Comparison of ENCODE assay signal across 26 cellular contexts in the genomic region with DNA sequence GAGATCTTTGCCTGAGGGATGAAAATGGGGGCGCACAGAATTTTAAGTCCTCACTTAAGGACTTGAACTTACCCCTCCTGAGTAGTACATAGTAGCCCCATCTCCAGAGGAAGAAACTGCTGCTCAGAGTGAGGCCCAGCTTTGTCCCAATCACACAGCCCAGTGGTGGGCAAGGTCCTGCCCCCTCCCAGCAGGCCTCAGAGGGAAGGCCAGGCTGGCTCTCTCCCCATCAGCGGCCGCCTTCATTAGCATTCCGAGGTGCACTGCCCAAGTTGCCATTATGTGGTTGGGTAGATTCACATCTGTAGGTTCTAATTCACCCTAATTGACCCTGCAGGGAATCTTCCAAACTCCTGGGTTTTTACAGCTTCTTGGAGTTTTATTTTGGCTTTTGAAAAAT. TPM values are rescaled to one million over a fixed set of nuclear protein-coding genes. Genes with fewer than 3 reads are reported as not detected.
DNase-seq lines count a peak whose midpoint lies in the region; ATAC-seq, FAIRE-seq and TF ChIP-seq lines count a peak whose summit lies in the region.
"Had no signal": no experiment of that assay in that cellular context is flagged by ENCODE, and none has a peak within 500 bp of the region (broad histone marks: within the 10 kb centered on the region; RNA-seq: fewer than 3 reads in every experiment).

No MANE protein-coding gene starts in this region.

- TF ChIP-seq POLR2A in prostate gland (IDR thresholded peaks at IDR 0.05), result no peak
- TF ChIP-seq POLR2A in suprapubic skin (IDR thresholded peaks at IDR 0.05), result no peak
- no peak for TF ChIP-seq POLR2A in tibial nerve (IDR thresholded peaks at IDR 0.05)

- DNase-seq in SJCRH30, result no peak
- DNase-seq in bronchial epithelial cell (ENCODE audit: low read depth), result no peak
- DNase-seq in prostate gland (ENCODE audit: low spot score), result no peak
- no peak for DNase-seq in suprapubic skin (ENCODE audit: low spot score in 2 of 2)
- no peak for DNase-seq in naive thymus-derived CD4-positive, alpha-beta T cell
- no peak for DNase-seq in tibial nerve (ENCODE audit: low spot score in 2 of 2)
- DNase-seq: CD4-positive, CD25-positive, alpha-beta regulatory T cell; Kasumi-1; NCI-H1092 treated with DMSO at 0.1 percent for 48 hours; NCI-H1436; NCI-H187; NCI-H2081 treated with DMSO at 0.1 percent for 48 hours; NCI-H2171; NCI-H226; NCI-H510A treated with DMSO at 0.1 percent for 48 hours; OCI-M1; Peyer's patch had no signal

- no peaks in the 10 kb centered on the region for H3K9me3 Mint-ChIP-seq in naive thymus-derived CD4-positive, alpha-beta T cell
- H3K9me3 Mint-ChIP-seq: CD4-positive, CD25-positive, alpha-beta regulatory T cell had no signal

- intact Hi-C loops in prostate gland (cut with DNase I), result no loop called here
- intact Hi-C loops in naive thymus-derived CD4-positive, alpha-beta T cell (cut with micrococcal nuclease), result no loop called here

- no peak overlapping the region for H3K27ac Mint-ChIP-seq in naive thymus-derived CD4-positive, alpha-beta T cell

- peaks cover 0 to 17% (median 0%) of the 10 kb centered on the region in 5 donors for H3K27me3 Mint-ChIP-seq in naive thymus-derived CD4-positive, alpha-beta T cell

- no peak overlapping the region for H3K4me3 ChIP-seq in SJCRH30
- no peak overlapping the region for H3K4me3 ChIP-seq in bronchial epithelial cell (ENCODE audit: low read depth, low read length)
- no peak overlapping the region for H3K4me3 ChIP-seq in prostate gland
- no peak overlapping the region for H3K4me3 ChIP-seq in suprapubic skin
- no peak overlapping the region for H3K4me3 ChIP-seq in naive thymus-derived CD4-positive, alpha-beta T cell (ENCODE audit: low read length)
- no peak overlapping the region for H3K4me3 ChIP-seq in tibial nerve
- H3K4me3 ChIP-seq: BLaER1, K562, Peyer's patch, SJSA1 had no signal

- peaks cover 38% of the 10 kb centered on the region for H3K4me1 ChIP-seq in SJCRH30
- no peaks in the 10 kb centered on the region for H3K4me1 ChIP-seq in prostate gland (replicated peaks)
- H3K4me1 ChIP-seq in suprapubic skin, result peaks cover 37% of the 10 kb centered on the region
- no peaks in the 10 kb centered on the region for H3K4me1 ChIP-seq in naive thymus-derived CD4-positive, alpha-beta T cell (ENCODE audit: control insufficient read depth in 2 of 2, insufficient read depth in 2 of 2, low read length in 2 of 2)
- peaks cover 0 to 32% (median 4%) of the 10 kb centered on the region in 4 donors for H3K4me1 ChIP-seq in tibial nerve

- no peaks in the 10 kb centered on the region for H3K36me3 Mint-ChIP-seq in naive thymus-derived CD4-positive, alpha-beta T cell
- H3K36me3 Mint-ChIP-seq: CD4-positive, CD25-positive, alpha-beta regulatory T cell had no signal

- H3K27me3 ChIP-seq in SJCRH30 (no peaks in the 10 kb centered on the region), bronchial epithelial cell (ENCODE audit: control insufficient read depth, insufficient read depth, low read length) (no peaks in the 10 kb centered on the region), prostate gland (replicated peaks; ENCODE audit: insufficient read depth) (no peaks in the 10 kb centered on the region), suprapubic skin (no peaks in the 10 kb centered on the region), tibial nerve (no peaks in the 10 kb centered on the region)
- no peaks in the 10 kb centered on the region for H3K27me3 ChIP-seq in naive thymus-derived CD4-positive, alpha-beta T cell (ENCODE audit: control insufficient read depth in 2 of 2, insufficient read depth in 2 of 2, low read length in 2 of 2)
- H3K27me3 ChIP-seq: BLaER1, Peyer's patch, SJSA1 had no signal

- H3K4me3 Mint-ChIP-seq in naive thymus-derived CD4-positive, alpha-beta T cell, result no peak overlapping the region
- H3K4me3 Mint-ChIP-seq: CD4-positive, CD25-positive, alpha-beta regulatory T cell had no signal

- TF ChIP-seq EP300 in suprapubic skin (IDR thresholded peaks at IDR 0.05), result no peak
- no peak for TF ChIP-seq EP300 in tibial nerve (IDR thresholded peaks at IDR 0.05)

- CTCF ChIA-PET in naive thymus-derived CD4-positive, alpha-beta T cell (lab: Charles Lee), result interaction anchor here (1.1 kb wide), 1 partner anchor 100 kb away, joined by 3 read pairs; no protein-coding TSS in a partner anchor

- H3K36me3 ChIP-seq in SJCRH30 (no peaks in the 10 kb centered on the region), bronchial epithelial cell (ENCODE audit: control insufficient read depth, insufficient read depth, low read length) (no peaks in the 10 kb centered on the region), prostate gland (no peaks in the 10 kb centered on the region), suprapubic skin (no peaks in the 10 kb centered on the region), tibial nerve (no peaks in the 10 kb centered on the region)
- no peaks in the 10 kb centered on the region for H3K36me3 ChIP-seq in naive thymus-derived CD4-positive, alpha-beta T cell (ENCODE audit: control insufficient read depth in 2 of 3, insufficient read depth in 3 of 3, low read length in 3 of 3)
- H3K36me3 ChIP-seq: BLaER1, Peyer's patch, SJSA1 had no signal

- TF ChIP-seq CTCF in bronchial epithelial cell (IDR thresholded peaks at IDR 0.05; ENCODE audit: insufficient read depth, low read length, severe bottlenecking) (no peak), prostate gland (IDR thresholded peaks at IDR 0.05) (no peak), suprapubic skin (IDR thresholded peaks at IDR 0.05) (no peak), tibial nerve (IDR thresholded peaks at IDR 0.05) (no peak)

- peak; percentile 36 for FAIRE-seq in bronchial epithelial cell (lab: Jason Lieb, UNC)
- FAIRE-seq: A204.1, D721Med, GM18507, H54, K562 had no signal

- WGBS in prostate gland, result 82% methylated on average over 4 of the region's 4 CpGs
- WGBS in suprapubic skin, result 56% methylated on average over 4 of the region's 4 CpGs
- 71 to 74% methylated on average over 4 of the region's 4 CpGs for WGBS in tibial nerve, 2 donors

- POLR2A ChIA-PET in naive thymus-derived CD4-positive, alpha-beta T cell (lab: Charles Lee), result no interaction called here

- H3K4me1 Mint-ChIP-seq in naive thymus-derived CD4-positive, alpha-beta T cell, result peaks cover 0 to 5% (median 0%) of the 10 kb centered on the region in 7 donors

- no peak for ATAC-seq in naive thymus-derived CD4-positive, alpha-beta T cell
- no peak for ATAC-seq in HG03342 (IDR thresholded peaks at IDR 0.05; ENCODE audit: unreplicated experiment)
- ATAC-seq: K562 had no signal

- peak overlapping the region; percentile 17; the same call in 1 of the 2 replicates for H3K27ac ChIP-seq in SJCRH30
- H3K27ac ChIP-seq in prostate gland, result peak overlapping the region; percentile 64 to 66
- H3K27ac ChIP-seq in suprapubic skin, result peak overlapping the region; percentile 92
- H3K27ac ChIP-seq in naive thymus-derived CD4-positive, alpha-beta T cell (ENCODE audit: low read depth, low read length), result no peak overlapping the region
- H3K27ac ChIP-seq in tibial nerve, result no peak overlapping the region
- H3K27ac ChIP-seq: BLaER1, Peyer's patch, SJSA1 had no signal

- H3K9me3 ChIP-seq in SJCRH30 (replicated peaks) (0 out of 2 replicates have a peak, but pooled peaks cover 1% of the 10 kb centered on the region), prostate gland (no peaks in the 10 kb centered on the region), suprapubic skin (no peaks in the 10 kb centered on the region), tibial nerve (no peaks in the 10 kb centered on the region)
- no peaks in the 10 kb centered on the region for H3K9me3 ChIP-seq in naive thymus-derived CD4-positive, alpha-beta T cell (ENCODE audit: control insufficient read depth in 2 of 3, low read length in 3 of 3)
- H3K9me3 ChIP-seq: BLaER1, Peyer's patch, SJSA1 had no signal

RNA-seq across cellular contexts. Expression of gene FOXO6, which starts 59.1 kb away (rescaled TPM):
- total RNA-seq in SJCRH30 (2014; rRNA removed; shearing (Covaris generic)), result 11.9 and 12.9 TPM in 2 replicates
- total RNA-seq in bronchial epithelial cell, result 0.26 TPM in 1 of 2 replicates, not detected in the other
- 1 to 10 TPM; 3.3 to 5.0 TPM for total RNA-seq in prostate gland
- total RNA-seq in suprapubic skin, result 1 to 10 TPM; 1.4 to 2.8 (median 1.6) TPM
- total RNA-seq in naive thymus-derived CD4-positive, alpha-beta T cell, result 1 to 10 TPM in 1 of 5 experiments, under 1 TPM in 1, not detected in 3; 0.66 to 1.3 TPM
- polyA plus RNA-seq in naive thymus-derived CD4-positive, alpha-beta T cell, result not detected
- 1 to 10 TPM in 2 of 4 donors, under 1 TPM in 2; 0.44 to 4.4 (median 1.7) TPM for total RNA-seq in tibial nerve
- polyA plus RNA-seq: AG04450; CD4-positive, CD25-positive, alpha-beta regulatory T cell had no signal

Comparison
In these comparisons a context has a peak if more than half of its experiments do, and no peak if none do; other contexts are left out.
1. H3K27ac ChIP-seq: peak in SJCRH30 (single experiment), prostate gland (2 of 2) and suprapubic skin (single experiment); none in naive thymus-derived CD4-positive, alpha-beta T cell (single experiment) and tibial nerve (0 of 4).